In genomic region chr1:92485374-92486250, GRCh38 we compare ENCODE assay signal across 8 cellular contexts. TPM values are rescaled to one million over a fixed set of nuclear protein-coding genes. Genes with fewer than 3 reads are reported as not detected.
DNase-seq lines count a peak whose midpoint lies in the region; ATAC-seq, FAIRE-seq and TF ChIP-seq lines count a peak whose summit lies in the region.

No MANE protein-coding gene starts in this region.

- intact Hi-C loops in endothelial cell of umbilical vein (cut with micrococcal nuclease), result no loop called here
- intact Hi-C loops in testis (cut with DNase I; ENCODE audit: low total_unique reads), result no loop called here

- DNase-seq in NCI-H510A (lab: John Stamatoyannopoulos, UW) (peak; percentile 79), endothelial cell of umbilical vein (ENCODE audit: low read depth, low spot score) (peak; percentile 20), nephron progenitor cell (peak; percentile 67), testis (peak; percentile 56)
- peak; percentile 90 for DNase-seq in activated CD4-positive, alpha-beta memory T cell treated with anti-CD3 and anti-CD28 coated beads, Interleukin-2, amount 10 ng/mL, durations not matched to agents 7 days and 5 days

- peak overlapping the region; percentile 92 for H3K27ac Mint-ChIP-seq in activated CD4-positive, alpha-beta memory T cell treated with anti-CD3 and anti-CD28 coated beads, Interleukin-2, amount 10 ng/mL, durations not matched to agents 7 days and 5 days
- H3K27ac Mint-ChIP-seq in nephron progenitor cell, result no peak overlapping the region

- no peak for FAIRE-seq in endothelial cell of umbilical vein (lab: Jason Lieb, UNC)

- H3K4me1 ChIP-seq in ACC112 (ENCODE audit: control insufficient read depth, insufficient read depth, low read length, unreplicated experiment) (peaks cover 23% of the 10 kb centered on the region), endothelial cell of umbilical vein (ENCODE audit: control insufficient read depth, extremely low read depth, insufficient read depth, low read length) (peaks cover 55% of the 10 kb centered on the region), testis (peaks cover 38% of the 10 kb centered on the region)

- no peaks in the 10 kb centered on the region for H4K20me1 ChIP-seq in endothelial cell of umbilical vein (replicated peaks; ENCODE audit: control insufficient read depth, extremely low read depth, insufficient read depth, low read length)

- WGBS in testis, 2 donors, result 1 to 7% methylated on average over 27 to 78 of the region's 82 CpGs

- H3K9me3 ChIP-seq in endothelial cell of umbilical vein (replicated peaks; ENCODE audit: control insufficient read depth, insufficient read depth, low read length), result no peaks in the 10 kb centered on the region
- H3K9me3 ChIP-seq in testis, result no peaks in the 10 kb centered on the region

- H2AFZ ChIP-seq in ACC112 (ENCODE audit: low read length, unreplicated experiment), result peak overlapping the region; percentile 48
- peak overlapping the region; percentile 70 for H2AFZ ChIP-seq in endothelial cell of umbilical vein (ENCODE audit: low read depth, low read length)

- H3K4me3 ChIP-seq in ACC112 (ENCODE audit: low read depth, low read length), result peak overlapping the region; percentile 73
- H3K4me3 ChIP-seq in endothelial cell of umbilical vein (replicated peaks in 1 of 3; ENCODE audit: insufficient read depth in 1 of 3, low read depth in 1 of 3, low read length in 3 of 3), result peak overlapping the region; percentile 25 to 87 (median 47)
- H3K4me3 ChIP-seq in testis, result peak overlapping the region; percentile 43 to 54

- H3K4me3 Mint-ChIP-seq in activated CD4-positive, alpha-beta memory T cell treated with anti-CD3 and anti-CD28 coated beads, Interleukin-2, amount 10 ng/mL, durations not matched to agents 7 days and 5 days, result peak overlapping the region; percentile 85
- H3K4me3 Mint-ChIP-seq in nephron progenitor cell, result peak overlapping the region; percentile 79

- H3K9me1 ChIP-seq in endothelial cell of umbilical vein (replicated peaks; ENCODE audit: control insufficient read depth, extremely low read depth, insufficient read depth, low read length), result no peaks in the 10 kb centered on the region

- H3K36me3 Mint-ChIP-seq in activated CD4-positive, alpha-beta memory T cell treated with anti-CD3 and anti-CD28 coated beads, Interleukin-2, amount 10 ng/mL, durations not matched to agents 7 days and 5 days (ENCODE audit: low read depth), result peaks cover 46% of the 10 kb centered on the region
- no peaks in the 10 kb centered on the region for H3K36me3 Mint-ChIP-seq in nephron progenitor cell (ENCODE audit: low read depth)

- CTCF ChIA-PET in activated CD4-positive, alpha-beta memory T cell treated with anti-CD3 and anti-CD28 coated beads, Interleukin-2, amount 10 ng/mL, durations not matched to agents 7 days and 5 days (lab: Charles Lee), result interaction anchor here (0.8 to 7.1 kb wide), 33 partner anchors 11 to 409 kb away, joined by 3 to 89 read pairs (median 6); partner anchors contain the start of genes GLMN, RPAP2 and RPL5
- CTCF ChIA-PET in endothelial cell of umbilical vein (lab: Charles Lee), result interaction anchor here (1.0 to 2.1 kb wide), 2 partner anchors 168 to 175 kb away, joined by 3 to 9 read pairs (median 5); no protein-coding TSS in a partner anchor

- H3K79me2 ChIP-seq in ACC112 (ENCODE audit: control insufficient read depth, insufficient read depth, low read length, unreplicated experiment) (no peaks in the 10 kb centered on the region), endothelial cell of umbilical vein (ENCODE audit: control insufficient read depth, insufficient read depth, low read length) (no peaks in the 10 kb centered on the region)

- no peak overlapping the region for H3K9ac ChIP-seq in endothelial cell of umbilical vein (replicated peaks; ENCODE audit: extremely low read depth, insufficient read depth, low read length)

- ATAC-seq in GM18858 (IDR thresholded peaks at IDR 0.05; ENCODE audit: unreplicated experiment) (peak; percentile 44), HG03060 (IDR thresholded peaks at IDR 0.05; ENCODE audit: low read depth, unreplicated experiment) (peak; percentile 35)

- dilution Hi-C loops in endothelial cell of umbilical vein (cut with MboI; ENCODE audit: extremely low pct_ligation_motif_present, low sequenced_read_pairs), result no loop called here

- peak overlapping the region; percentile 80 for H3K4me2 ChIP-seq in endothelial cell of umbilical vein (ENCODE audit: insufficient read depth, low read length)

- peak in 1 of 2 donors; percentile 31 for TF ChIP-seq CTCF in endothelial cell of umbilical vein (IDR thresholded peaks at IDR 0.05; ENCODE audit: extremely low read depth in 1 of 2, insufficient read depth in 1 of 2, low read depth in 1 of 2, low read length in 2 of 2)
- peak; percentile 25 for TF ChIP-seq CTCF in nephron progenitor cell (IDR thresholded peaks at IDR 0.05)
- TF ChIP-seq CTCF in testis (IDR thresholded peaks at IDR 0.05), result no peak

- BruUV-seq in endothelial cell of umbilical vein (replicated peaks; lab: Mats Ljungman, UMichigan), result no TSS peak

- POLR2A ChIA-PET in activated CD4-positive, alpha-beta memory T cell treated with anti-CD3 and anti-CD28 coated beads, Interleukin-2, amount 10 ng/mL, durations not matched to agents 7 days and 5 days (lab: Charles Lee), result interaction anchor here (0.7 to 9.8 kb wide), 45 partner anchors 10 to 984 kb away, joined by 3 to 372 read pairs (median 5); partner anchors contain the start of genes BTBD8, GLMN and RPAP2
- POLR2A ChIA-PET in endothelial cell of umbilical vein (lab: Charles Lee), result no interaction called here

- H3K4me1 Mint-ChIP-seq in activated CD4-positive, alpha-beta memory T cell treated with anti-CD3 and anti-CD28 coated beads, Interleukin-2, amount 10 ng/mL, durations not matched to agents 7 days and 5 days, result peaks cover 45% of the 10 kb centered on the region
- H3K4me1 Mint-ChIP-seq in nephron progenitor cell, result peaks cover 45% of the 10 kb centered on the region

- H3K9me3 Mint-ChIP-seq in activated CD4-positive, alpha-beta memory T cell treated with anti-CD3 and anti-CD28 coated beads, Interleukin-2, amount 10 ng/mL, durations not matched to agents 7 days and 5 days, result no peaks in the 10 kb centered on the region
- no peaks in the 10 kb centered on the region for H3K9me3 Mint-ChIP-seq in nephron progenitor cell

- H3K27ac ChIP-seq in ACC112 (ENCODE audit: low read depth, low read length) (no peak overlapping the region), endothelial cell of umbilical vein (ENCODE audit: insufficient read depth, low read depth, low read length) (no peak overlapping the region), testis (no peak overlapping the region)

- no peak for TF ChIP-seq POLR2A in endothelial cell of umbilical vein (IDR thresholded peaks at IDR 0.05; ENCODE audit: low read depth, low read length)
- no peak for TF ChIP-seq POLR2A in testis (IDR thresholded peaks at IDR 0.05)

- H3K36me3 ChIP-seq in ACC112 (ENCODE audit: insufficient read depth, low read length), result no peaks in the 10 kb centered on the region
- H3K36me3 ChIP-seq in endothelial cell of umbilical vein (ENCODE audit: control insufficient read depth in 2 of 2, extremely low read depth in 1 of 2, insufficient read depth in 2 of 2, low read length in 2 of 2), result no peaks in the 10 kb centered on the region
- H3K36me3 ChIP-seq in testis (ENCODE audit: low read depth, missing control alignments), result no peaks in the 10 kb centered on the region

- H3K27me3 ChIP-seq in ACC112 (ENCODE audit: insufficient read depth, low read length), result peaks cover 77% of the 10 kb centered on the region
- H3K27me3 ChIP-seq in endothelial cell of umbilical vein (ENCODE audit: control insufficient read depth in 2 of 2, insufficient read depth in 2 of 2, low read length in 2 of 2), result peaks cover 58 to 85% of the 10 kb centered on the region in 2 experiments
- H3K27me3 ChIP-seq in testis, result no peaks in the 10 kb centered on the region

- H3K27me3 Mint-ChIP-seq in activated CD4-positive, alpha-beta memory T cell treated with anti-CD3 and anti-CD28 coated beads, Interleukin-2, amount 10 ng/mL, durations not matched to agents 7 days and 5 days, result no peaks in the 10 kb centered on the region
- H3K27me3 Mint-ChIP-seq in nephron progenitor cell (ENCODE audit: low read depth, poor library complexity), result peaks cover 92% of the 10 kb centered on the region

TF ChIP-seq in endothelial cell of umbilical vein, 7 proteins besides CTCF, POLR2A, EP300 and RAD21:
- no peak for TF ChIP-seq FOS (IDR thresholded peaks at IDR 0.05; ENCODE audit: borderline replicate concordance, insufficient read depth, low read length)
- peak; percentile 32 for TF ChIP-seq EZH2 (IDR thresholded peaks at IDR 0.05; ENCODE audit: borderline replicate concordance, low read depth, low read length, severe bottlenecking)

RNA-seq across cellular contexts. Expression of gene GFI1, which starts 1.1 kb away (rescaled TPM):
- total RNA-seq in activated CD4-positive, alpha-beta memory T cell treated with anti-CD3 and anti-CD28 coated beads, Interleukin-2, amount 10 ng/mL, durations not matched to agents 7 days and 5 days, result 10 to 100 TPM; 76.9 to 80.8 TPM
- total RNA-seq in endothelial cell of umbilical vein (0.11 and 0.14 TPM in 2 replicates), testis (1 to 10 TPM; 3.1 to 4.0 TPM)
- polyA plus RNA-seq in endothelial cell of umbilical vein (0.22 TPM in 2 replicates), testis (ENCODE audit: insufficient read depth, low read depth, low replicate concordance) (1.3 TPM)
- polyA plus RNA-seq in endothelial cell of umbilical vein (2011; cell fraction: cytosol; rRNA removed), result 0.13 and 0.16 TPM in 2 replicates
- 1.0 and 1.2 TPM in 2 replicates for polyA plus RNA-seq in endothelial cell of umbilical vein (2011; cell fraction: nucleus; rRNA removed)
- polyA plus RNA-seq in endothelial cell of umbilical vein (2012), result 0.07 and 0.23 TPM in 2 replicates
- 0.11 and 0.15 TPM in 2 replicates for polyA minus RNA-seq in endothelial cell of umbilical vein
- polyA minus RNA-seq in endothelial cell of umbilical vein (2011; cell fraction: cytosol; rRNA and poly(A)+ RNA removed), result 0.72 TPM
- 0.77 and 1.3 TPM in 2 replicates for polyA minus RNA-seq in endothelial cell of umbilical vein (2011; cell fraction: nucleus; rRNA and poly(A)+ RNA removed)

Comparison
In these comparisons a context has a peak if more than half of its experiments do, and no peak if none do; other contexts are left out.
1. DNase-seq: peak in every context shown above with its lines; median percentile 90 in activated CD4-positive, alpha-beta memory T cell treated with anti-CD3 and anti-CD28 coated beads, Interleukin-2, amount 10 ng/mL, durations not matched to agents 7 days and 5 days; 79 in NCI-H510A; 67 in nephron progenitor cell; 56 in testis; 20 in endothelial cell of umbilical vein.
2. RNA of gene GFI1, which starts 1.1 kb away (total RNA-seq): 76.9 to 80.8 TPM in activated CD4-positive, alpha-beta memory T cell treated with anti-CD3 and anti-CD28 coated beads, Interleukin-2, amount 10 ng/mL, durations not matched to agents 7 days and 5 days; 3.1 to 4.0 TPM in testis and 0.11 to 0.14 TPM in endothelial cell of umbilical vein; every median in the first group is over 10 times any median in the second.
3. Peak in every context shown above with its lines, with median percentiles within 50 percentile points of each other: H3K4me3 ChIP-seq.